ENCODE assay signal across 8 cellular contexts in genomic region chr4:59553063-59553738, GRCh38.
DNase-seq lines count a peak whose midpoint lies in the region; ATAC-seq and TF ChIP-seq lines count a peak whose summit lies in the region.

No MANE protein-coding gene starts in this region.

- H3K27ac Mint-ChIP-seq in effector memory CD8-positive, alpha-beta T cell = no peak overlapping the region

- peaks cover 9 to 13% of the 10 kb centered on the region in 2 donors for H3K9me3 Mint-ChIP-seq in effector memory CD8-positive, alpha-beta T cell

- peak; percentile 38 for DNase-seq in OCI-LY7 (ENCODE audit: low spot score)
- peak; percentile 8 for DNase-seq in foreskin melanocyte
- no peak for DNase-seq in GM19240 (ENCODE audit: insufficient read length, low spot score)
- DNase-seq in effector memory CD8-positive, alpha-beta T cell = no peak

- no peaks in the 10 kb centered on the region for H3K4me1 ChIP-seq in OCI-LY7 (ENCODE audit: insufficient read depth, low read length, poor library complexity, severe bottlenecking)

- intact Hi-C loops in OCI-LY7 (cut with micrococcal nuclease; ENCODE audit: unreplicated experiment) = no loop called here

- TF ChIP-seq CTCF in OCI-LY7 (conservative IDR thresholded peaks at IDR 0.05; ENCODE audit: low read length) = no peak

- POLR2A ChIA-PET in OCI-LY7 (lab: Charles Lee) = no interaction called here

- no peaks in the 10 kb centered on the region for H3K36me3 Mint-ChIP-seq in effector memory CD8-positive, alpha-beta T cell (ENCODE audit: insufficient read depth)

- no peak overlapping the region for H3K4me3 ChIP-seq in OCI-LY7 (ENCODE audit: low read depth, low read length, poor library complexity, severe bottlenecking)

- H3K27ac ChIP-seq in OCI-LY7 (ENCODE audit: low read depth, low read length, poor library complexity, severe bottlenecking) = peak overlapping the region; percentile 35

- H2AFZ ChIP-seq in OCI-LY7 (ENCODE audit: low read length) = 0 out of 2 replicates have a peak overlapping the region, but pooled peaks have one; percentile 9

- H3K27me3 Mint-ChIP-seq in effector memory CD8-positive, alpha-beta T cell = no peaks in the 10 kb centered on the region

- CTCF ChIA-PET in OCI-LY7 (lab: Charles Lee; ENCODE audit: unreplicated experiment) = no interaction called here

- peak overlapping the region; percentile 23; the same call in 1 of the 2 replicates for H3K4me2 ChIP-seq in OCI-LY7 (ENCODE audit: low read length)

- H3K4me3 Mint-ChIP-seq in effector memory CD8-positive, alpha-beta T cell = no peak overlapping the region

- H3K36me3 ChIP-seq in OCI-LY7 (ENCODE audit: insufficient read depth, low read length) = no peaks in the 10 kb centered on the region

- no peak for TF ChIP-seq POLR2A in GM18505 (IDR thresholded peaks at IDR 0.05; ENCODE audit: borderline replicate concordance, extremely low read depth, insufficient read depth, insufficient read length)

- H4K20me1 ChIP-seq in OCI-LY7 (ENCODE audit: insufficient read depth, low read length) = no peaks in the 10 kb centered on the region

- no peaks in the 10 kb centered on the region for H3K9me2 ChIP-seq in OCI-LY7 (ENCODE audit: insufficient read depth, low read length)

- ATAC-seq in GM18505 (IDR thresholded peaks at IDR 0.05; ENCODE audit: unreplicated experiment) (peak; percentile 96), HG02642 (IDR thresholded peaks at IDR 0.05; ENCODE audit: poor library complexity, unreplicated experiment) (peak; percentile 94), GM21367 (IDR thresholded peaks at IDR 0.05; ENCODE audit: unreplicated experiment) (no peak), HG03045 (IDR thresholded peaks at IDR 0.05; ENCODE audit: unreplicated experiment) (no peak)
- ATAC-seq in effector memory CD8-positive, alpha-beta T cell (replicated peaks) = no peak

- no peaks in the 10 kb centered on the region for H3K4me1 Mint-ChIP-seq in effector memory CD8-positive, alpha-beta T cell (ENCODE audit: low read depth in 2 of 2)

- H3K79me2 ChIP-seq in OCI-LY7 (ENCODE audit: insufficient read depth, low read depth, low read length) = no peaks in the 10 kb centered on the region

- no TSS peak for BruUV-seq in OCI-LY7 (replicated peaks; lab: Mats Ljungman, UMichigan)

- 0 out of 2 replicates have a peak, but pooled peaks cover 3% of the 10 kb centered on the region for H3K9me3 ChIP-seq in OCI-LY7 (ENCODE audit: low read length)

Comparison
In these comparisons a context has a peak if more than half of its experiments do, and no peak if none do; other contexts are left out.
1. ATAC-seq: peak in GM18505 (single experiment) and HG02642 (single experiment); none in effector memory CD8-positive, alpha-beta T cell (single experiment), GM21367 (single experiment) and HG03045 (single experiment).
2. DNase-seq: peak in OCI-LY7 (single experiment) and foreskin melanocyte (single experiment); none in GM19240 (single experiment) and effector memory CD8-positive, alpha-beta T cell (0 of 3).